ENCODE assay signal across 1 cellular context in the genomic region with DNA sequence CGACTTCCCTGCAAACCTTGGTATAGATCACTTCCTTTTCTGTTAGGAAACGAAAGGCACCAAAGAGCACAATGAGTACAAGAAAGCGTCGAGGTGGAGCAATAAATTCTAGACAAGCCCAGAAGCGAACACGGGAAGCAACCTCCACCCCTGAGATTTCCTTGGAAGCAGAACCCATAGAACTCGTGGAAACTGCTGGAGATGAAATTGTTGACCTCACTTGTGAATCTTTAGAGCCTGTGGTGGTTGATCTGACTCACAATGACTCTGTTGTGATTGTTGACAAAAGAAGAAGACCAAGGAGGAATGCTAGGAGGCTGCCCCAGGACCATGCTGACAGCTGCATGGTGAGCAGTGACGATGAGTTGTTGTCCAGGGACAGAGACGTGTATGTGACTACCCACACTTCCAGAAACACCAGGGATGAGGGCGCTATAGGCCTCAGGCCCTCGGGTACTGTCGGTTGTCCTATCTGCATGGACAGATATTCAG.
TF ChIP-seq lines count a peak whose summit lies in the region.

No MANE protein-coding gene starts in this region.

TF ChIP-seq in H1, 55 proteins besides CTCF, POLR2A, EP300 and RAD21:
- no peak for TF ChIP-seq SIRT6 (IDR thresholded peaks at IDR 0.05; ENCODE audit: low read length)
- TF ChIP-seq CTBP2 (IDR thresholded peaks at IDR 0.05; ENCODE audit: borderline replicate concordance, insufficient read depth, insufficient read length, low read length), result no peak
- no peak for TF ChIP-seq TCF12 (IDR thresholded peaks at IDR 0.05; ENCODE audit: low read depth, low read length)
- TF ChIP-seq, protein P1, sequence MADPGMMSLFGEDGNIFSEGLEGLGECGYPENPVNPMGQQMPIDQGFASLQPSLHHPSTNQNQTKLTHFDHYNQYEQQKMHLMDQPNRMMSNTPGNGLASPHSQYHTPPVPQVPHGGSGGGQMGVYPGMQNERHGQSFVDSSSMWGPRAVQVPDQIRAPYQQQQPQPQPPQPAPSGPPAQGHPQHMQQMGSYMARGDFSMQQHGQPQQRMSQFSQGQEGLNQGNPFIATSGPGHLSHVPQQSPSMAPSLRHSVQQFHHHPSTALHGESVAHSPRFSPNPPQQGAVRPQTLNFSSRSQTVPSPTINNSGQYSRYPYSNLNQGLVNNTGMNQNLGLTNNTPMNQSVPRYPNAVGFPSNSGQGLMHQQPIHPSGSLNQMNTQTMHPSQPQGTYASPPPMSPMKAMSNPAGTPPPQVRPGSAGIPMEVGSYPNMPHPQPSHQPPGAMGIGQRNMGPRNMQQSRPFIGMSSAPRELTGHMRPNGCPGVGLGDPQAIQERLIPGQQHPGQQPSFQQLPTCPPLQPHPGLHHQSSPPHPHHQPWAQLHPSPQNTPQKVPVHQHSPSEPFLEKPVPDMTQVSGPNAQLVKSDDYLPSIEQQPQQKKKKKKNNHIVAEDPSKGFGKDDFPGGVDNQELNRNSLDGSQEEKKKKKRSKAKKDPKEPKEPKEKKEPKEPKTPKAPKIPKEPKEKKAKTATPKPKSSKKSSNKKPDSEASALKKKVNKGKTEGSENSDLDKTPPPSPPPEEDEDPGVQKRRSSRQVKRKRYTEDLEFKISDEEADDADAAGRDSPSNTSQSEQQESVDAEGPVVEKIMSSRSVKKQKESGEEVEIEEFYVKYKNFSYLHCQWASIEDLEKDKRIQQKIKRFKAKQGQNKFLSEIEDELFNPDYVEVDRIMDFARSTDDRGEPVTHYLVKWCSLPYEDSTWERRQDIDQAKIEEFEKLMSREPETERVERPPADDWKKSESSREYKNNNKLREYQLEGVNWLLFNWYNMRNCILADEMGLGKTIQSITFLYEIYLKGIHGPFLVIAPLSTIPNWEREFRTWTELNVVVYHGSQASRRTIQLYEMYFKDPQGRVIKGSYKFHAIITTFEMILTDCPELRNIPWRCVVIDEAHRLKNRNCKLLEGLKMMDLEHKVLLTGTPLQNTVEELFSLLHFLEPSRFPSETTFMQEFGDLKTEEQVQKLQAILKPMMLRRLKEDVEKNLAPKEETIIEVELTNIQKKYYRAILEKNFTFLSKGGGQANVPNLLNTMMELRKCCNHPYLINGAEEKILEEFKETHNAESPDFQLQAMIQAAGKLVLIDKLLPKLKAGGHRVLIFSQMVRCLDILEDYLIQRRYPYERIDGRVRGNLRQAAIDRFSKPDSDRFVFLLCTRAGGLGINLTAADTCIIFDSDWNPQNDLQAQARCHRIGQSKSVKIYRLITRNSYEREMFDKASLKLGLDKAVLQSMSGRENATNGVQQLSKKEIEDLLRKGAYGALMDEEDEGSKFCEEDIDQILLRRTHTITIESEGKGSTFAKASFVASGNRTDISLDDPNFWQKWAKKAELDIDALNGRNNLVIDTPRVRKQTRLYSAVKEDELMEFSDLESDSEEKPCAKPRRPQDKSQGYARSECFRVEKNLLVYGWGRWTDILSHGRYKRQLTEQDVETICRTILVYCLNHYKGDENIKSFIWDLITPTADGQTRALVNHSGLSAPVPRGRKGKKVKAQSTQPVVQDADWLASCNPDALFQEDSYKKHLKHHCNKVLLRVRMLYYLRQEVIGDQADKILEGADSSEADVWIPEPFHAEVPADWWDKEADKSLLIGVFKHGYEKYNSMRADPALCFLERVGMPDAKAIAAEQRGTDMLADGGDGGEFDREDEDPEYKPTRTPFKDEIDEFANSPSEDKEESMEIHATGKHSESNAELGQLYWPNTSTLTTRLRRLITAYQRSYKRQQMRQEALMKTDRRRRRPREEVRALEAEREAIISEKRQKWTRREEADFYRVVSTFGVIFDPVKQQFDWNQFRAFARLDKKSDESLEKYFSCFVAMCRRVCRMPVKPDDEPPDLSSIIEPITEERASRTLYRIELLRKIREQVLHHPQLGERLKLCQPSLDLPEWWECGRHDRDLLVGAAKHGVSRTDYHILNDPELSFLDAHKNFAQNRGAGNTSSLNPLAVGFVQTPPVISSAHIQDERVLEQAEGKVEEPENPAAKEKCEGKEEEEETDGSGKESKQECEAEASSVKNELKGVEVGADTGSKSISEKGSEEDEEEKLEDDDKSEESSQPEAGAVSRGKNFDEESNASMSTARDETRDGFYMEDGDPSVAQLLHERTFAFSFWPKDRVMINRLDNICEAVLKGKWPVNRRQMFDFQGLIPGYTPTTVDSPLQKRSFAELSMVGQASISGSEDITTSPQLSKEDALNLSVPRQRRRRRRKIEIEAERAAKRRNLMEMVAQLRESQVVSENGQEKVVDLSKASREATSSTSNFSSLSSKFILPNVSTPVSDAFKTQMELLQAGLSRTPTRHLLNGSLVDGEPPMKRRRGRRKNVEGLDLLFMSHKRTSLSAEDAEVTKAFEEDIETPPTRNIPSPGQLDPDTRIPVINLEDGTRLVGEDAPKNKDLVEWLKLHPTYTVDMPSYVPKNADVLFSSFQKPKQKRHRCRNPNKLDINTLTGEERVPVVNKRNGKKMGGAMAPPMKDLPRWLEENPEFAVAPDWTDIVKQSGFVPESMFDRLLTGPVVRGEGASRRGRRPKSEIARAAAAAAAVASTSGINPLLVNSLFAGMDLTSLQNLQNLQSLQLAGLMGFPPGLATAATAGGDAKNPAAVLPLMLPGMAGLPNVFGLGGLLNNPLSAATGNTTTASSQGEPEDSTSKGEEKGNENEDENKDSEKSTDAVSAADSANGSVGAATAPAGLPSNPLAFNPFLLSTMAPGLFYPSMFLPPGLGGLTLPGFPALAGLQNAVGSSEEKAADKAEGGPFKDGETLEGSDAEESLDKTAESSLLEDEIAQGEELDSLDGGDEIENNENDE (IDR thresholded peaks at IDR 0.05; ENCODE audit: insufficient replicate concordance, low read length), result no peak
- TF ChIP-seq POLR2AphosphoS5 (IDR thresholded peaks at IDR 0.05; ENCODE audit: low read depth, low read length), result no peak
- no peak for TF ChIP-seq SIN3A (conservative IDR thresholded peaks at IDR 0.05 in 1 of 2, IDR thresholded peaks at IDR 0.05 in 1 of 2; ENCODE audit: low read depth in 1 of 2, low read length in 2 of 2)
- TF ChIP-seq POU5F1 (IDR thresholded peaks at IDR 0.05; ENCODE audit: low read depth, low read length), result no peak
- TF ChIP-seq MAFK (IDR thresholded peaks at IDR 0.05; ENCODE audit: low read depth, low read length), result no peak
- no peak for TF ChIP-seq BCL11A (IDR thresholded peaks at IDR 0.05; ENCODE audit: low read depth in 2 of 2, low read length in 2 of 2)
- TF ChIP-seq JUND (IDR thresholded peaks at IDR 0.05; ENCODE audit: low read length), result no peak
- TF ChIP-seq, protein P2, sequence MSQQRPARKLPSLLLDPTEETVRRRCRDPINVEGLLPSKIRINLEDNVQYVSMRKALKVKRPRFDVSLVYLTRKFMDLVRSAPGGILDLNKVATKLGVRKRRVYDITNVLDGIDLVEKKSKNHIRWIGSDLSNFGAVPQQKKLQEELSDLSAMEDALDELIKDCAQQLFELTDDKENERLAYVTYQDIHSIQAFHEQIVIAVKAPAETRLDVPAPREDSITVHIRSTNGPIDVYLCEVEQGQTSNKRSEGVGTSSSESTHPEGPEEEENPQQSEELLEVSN (IDR thresholded peaks at IDR 0.05), result no peak
- TF ChIP-seq PHF8 (conservative IDR thresholded peaks at IDR 0.05; ENCODE audit: low read depth, low read length), result no peak
- no peak for TF ChIP-seq TEAD4 (IDR thresholded peaks at IDR 0.05; ENCODE audit: low read depth, low read length)
- no peak for TF ChIP-seq TAF7 (optimal IDR thresholded peaks at IDR 0.05; ENCODE audit: borderline replicate concordance, low read depth, low read length)
- TF ChIP-seq BRCA1 (IDR thresholded peaks at IDR 0.05; ENCODE audit: low read depth, low read length), result no peak
- no peak for TF ChIP-seq SP1 (IDR thresholded peaks at IDR 0.05; ENCODE audit: low read depth, low read length)
